ENCODE assay signal across 27 cellular contexts in the genomic region with DNA sequence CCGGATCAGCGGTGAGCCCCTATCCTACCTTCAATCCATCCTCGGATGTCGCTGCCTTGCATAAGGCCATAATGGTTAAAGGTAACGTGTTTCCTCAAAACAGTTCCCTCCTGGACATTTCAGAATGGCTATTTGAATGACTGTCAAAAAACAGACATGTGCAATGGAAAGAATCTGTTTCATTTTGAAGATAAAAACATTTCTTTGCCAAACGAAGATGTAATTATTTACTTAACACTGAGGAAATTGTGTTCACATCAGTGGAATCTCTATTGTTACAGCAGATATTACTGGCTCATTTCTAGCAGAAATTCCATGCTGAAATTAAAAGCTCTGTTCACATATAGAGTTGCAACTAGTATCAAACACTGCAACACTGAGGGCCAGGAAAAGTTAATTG. TPM values are rescaled to one million over a fixed set of nuclear protein-coding genes. Genes with fewer than 3 reads are reported as not detected.
DNase-seq lines count a peak whose midpoint lies in the region; ATAC-seq and TF ChIP-seq lines count a peak whose summit lies in the region.
"Had no signal": no experiment of that assay in that cellular context is flagged by ENCODE, and none has a peak within 500 bp of the region (broad histone marks: within the 10 kb centered on the region; RNA-seq: fewer than 3 reads in every experiment).

No MANE protein-coding gene starts in this region.

- no peak for ATAC-seq in GM21423 (IDR thresholded peaks at IDR 0.05; ENCODE audit: unreplicated experiment)
- ATAC-seq: activated naive CD4-positive, alpha-beta T cell treated with anti-CD3 and anti-CD28 coated beads, Interleukin-2, amount 50 U/mL, for 72 hours; left lobe of liver; Right ventricle myocardium inferior had no signal

- H3K4me3 ChIP-seq in subcutaneous abdominal adipose tissue (ENCODE audit: low read depth in 1 of 5, low read length in 5 of 5) (peak overlapping the region in 1 of 5 donors; percentile 15), right atrium auricular region (no peak overlapping the region)
- H3K4me3 ChIP-seq: colonic mucosa, prostate gland, sigmoid colon had no signal

- DNase-seq in activated naive CD4-positive, alpha-beta T cell treated with anti-CD3 and anti-CD28 coated beads, Interleukin-2, amount 50 U/mL, for 16 hours, result no peak
- DNase-seq in HFFc6, result no peak
- no peak for DNase-seq in epithelial cell of prostate (ENCODE audit: low read depth, low spot score)
- no peak for DNase-seq in hepatic stellate cell (ENCODE audit: low spot score)
- DNase-seq in right atrium auricular region (ENCODE audit: low spot score), result no peak
- DNase-seq: aorta; colonic mucosa; COR-L47; effector CD4-positive, alpha-beta T cell; mesendoderm; NCI-H146; NCI-H226; nucleus accumbens; sigmoid colon; stimulated activated CD4-positive, alpha-beta T cell treated with anti-CD3 and anti-CD28 coated beads, Interleukin-12 subunit alpha, Interleukin-12 subunit beta, amount 100 ng/mL, for 4 hours; stimulated activated CD4-positive, alpha-beta T cell treated with anti-CD3 and anti-CD28 coated beads, Interleukin-2, amount 100 ng/mL, for 48 hours; substantia nigra had no signal

- H3K4me1 ChIP-seq in subcutaneous abdominal adipose tissue (ENCODE audit: control insufficient read depth in 5 of 5, insufficient read depth in 5 of 5, low read length in 5 of 5) (peaks cover 5 to 57% (median 42%) of the 10 kb centered on the region in 5 donors), right atrium auricular region (peaks cover 0 to 24% of the 10 kb centered on the region in 2 donors)
- H3K4me1 ChIP-seq: colonic mucosa had no signal

- H3K9ac ChIP-seq in subcutaneous abdominal adipose tissue (ENCODE audit: low read length in 5 of 5), result peak overlapping the region in 1 of 5 donors; percentile 72

- H3K4me1 Mint-ChIP-seq in activated naive CD4-positive, alpha-beta T cell treated with anti-CD3 and anti-CD28 coated beads, Interleukin-2, amount 50 U/mL, for 24 hours, result peaks cover 76% of the 10 kb centered on the region
- H3K4me1 Mint-ChIP-seq in HFFc6 (ENCODE audit: low read depth), result peaks cover 79% of the 10 kb centered on the region
- H3K4me1 Mint-ChIP-seq: IgD-negative memory B cell had no signal

- H3K9me3 ChIP-seq in subcutaneous abdominal adipose tissue (ENCODE audit: control insufficient read depth in 5 of 5, low read length in 5 of 5) (no peaks in the 10 kb centered on the region), right atrium auricular region (no peaks in the 10 kb centered on the region)
- H3K9me3 ChIP-seq: colonic mucosa, prostate gland, sigmoid colon had no signal

- H3K9me3 Mint-ChIP-seq in activated naive CD4-positive, alpha-beta T cell treated with anti-CD3 and anti-CD28 coated beads, Interleukin-2, amount 50 U/mL, for 24 hours, result no peaks in the 10 kb centered on the region
- H3K9me3 Mint-ChIP-seq in HFFc6, result peaks cover 8% of the 10 kb centered on the region; the same call in 1 of the 2 replicates
- H3K9me3 Mint-ChIP-seq: activated naive CD4-positive, alpha-beta T cell treated with anti-CD3 and anti-CD28 coated beads, Interleukin-2, amount 50 U/mL, for 72 hours; activated T-helper 2 cell treated with anti-CD3 and anti-CD28 coated beads, Interferon-gamma antibody, Interleukin-2, Interleukin-4, amounts not matched to agents 10 μg/mL and 5 μg/mL and 100 μg/mL, durations not matched to agents 14 hours and 24 hours and 36 hours; IgD-negative memory B cell; T-helper 2 cell treated with Interferon-gamma antibody and Interleukin-4, amounts not matched to agents 5 μg/mL and 100 μg/mL, for 36 hours had no signal

- no peaks in the 10 kb centered on the region for H3K27me3 ChIP-seq in subcutaneous abdominal adipose tissue (ENCODE audit: control insufficient read depth in 5 of 5, insufficient read depth in 4 of 5, low read length in 5 of 5)
- H3K27me3 ChIP-seq in right atrium auricular region, result no peaks in the 10 kb centered on the region
- H3K27me3 ChIP-seq: colonic mucosa, sigmoid colon had no signal

- H3K27ac ChIP-seq in epithelial cell of prostate (peak overlapping the region; percentile 52), subcutaneous abdominal adipose tissue (ENCODE audit: low read depth, low read length) (peak overlapping the region; percentile 75), right atrium auricular region (no peak overlapping the region)
- H3K27ac ChIP-seq: colonic mucosa, prostate gland had no signal

- H3K36me3 ChIP-seq in subcutaneous abdominal adipose tissue (ENCODE audit: control insufficient read depth in 5 of 5, insufficient read depth in 5 of 5, low read length in 5 of 5) (peaks cover 62 to 88% (median 80%) of the 10 kb centered on the region in 5 donors), right atrium auricular region (peaks cover 49% of the 10 kb centered on the region)
- H3K36me3 ChIP-seq: colonic mucosa had no signal

- H3K27me3 Mint-ChIP-seq in activated naive CD4-positive, alpha-beta T cell treated with anti-CD3 and anti-CD28 coated beads, Interleukin-2, amount 50 U/mL, for 24 hours, result no peaks in the 10 kb centered on the region
- peaks cover 57% of the 10 kb centered on the region for H3K27me3 Mint-ChIP-seq in HFFc6 (ENCODE audit: insufficient read depth)

- H3K27ac Mint-ChIP-seq in activated naive CD4-positive, alpha-beta T cell treated with anti-CD3 and anti-CD28 coated beads, Interleukin-2, amount 50 U/mL, for 24 hours, result peak overlapping the region; percentile 65
- H3K27ac Mint-ChIP-seq in HFFc6, result peak overlapping the region; percentile 79
- H3K27ac Mint-ChIP-seq: IgD-negative memory B cell had no signal

- no peak overlapping the region for H3K4me3 Mint-ChIP-seq in activated naive CD4-positive, alpha-beta T cell treated with anti-CD3 and anti-CD28 coated beads, Interleukin-2, amount 50 U/mL, for 24 hours
- peak overlapping the region; percentile 74 for H3K4me3 Mint-ChIP-seq in HFFc6
- H3K4me3 Mint-ChIP-seq: IgD-negative memory B cell had no signal

- peaks cover 33% of the 10 kb centered on the region for H3K36me3 Mint-ChIP-seq in activated naive CD4-positive, alpha-beta T cell treated with anti-CD3 and anti-CD28 coated beads, Interleukin-2, amount 50 U/mL, for 24 hours
- H3K36me3 Mint-ChIP-seq in HFFc6 (ENCODE audit: low read depth), result peaks cover 79% of the 10 kb centered on the region
- H3K36me3 Mint-ChIP-seq: IgD-negative memory B cell had no signal

- TF ChIP-seq CTCF in HFFc6 (IDR thresholded peaks at IDR 0.05), result no peak
- TF ChIP-seq CTCF in right atrium auricular region (IDR thresholded peaks at IDR 0.05), result no peak

RNA-seq across cellular contexts. Expression of a gene that starts 7.1 kb away (rescaled TPM):
- 1,000 to 10,000 TPM in 4 of 6 experiments, 100 to 1,000 TPM in 2; 933 to 1,109 (median 1,040) TPM for total RNA-seq in HFFc6 (2021; fragmentation: NEBNext Ultra II Directional; extraction: Animal tissue kit (Norgen Biotek cat#: 25700))
- total RNA-seq in right atrium auricular region, result 100 to 1,000 TPM in 1 of 2 donors, 10 to 100 TPM in 1; 69.8 to 142 TPM

Comparison
In these comparisons a context has a peak if more than half of its experiments do, and no peak if none do; other contexts are left out.
1. H3K27ac ChIP-seq: peak in epithelial cell of prostate (single experiment) and subcutaneous abdominal adipose tissue (single experiment); none in right atrium auricular region (0 of 2).
2. RNA of a gene that starts 7.1 kb away (total RNA-seq): 933 to 1,109 TPM in HFFc6; 69.8 to 142 TPM in right atrium auricular region; every median in the first group is over 4 times any median in the second.